In genomic region chr13:33279898-33280549, GRCh38 we compare ENCODE assay signal across 9 cellular contexts. TPM values are rescaled to one million over a fixed set of nuclear protein-coding genes. Genes with fewer than 3 reads are reported as not detected.
A peak's percentile ranks its signal among the peaks of the same experiment; 100 is the strongest.
DNase-seq lines count a peak whose midpoint lies in the region; ATAC-seq, FAIRE-seq and TF ChIP-seq lines count a peak whose summit lies in the region.
"Had no signal": no experiment of that assay in that cellular context is flagged by ENCODE, and none has a peak within 500 bp of the region (broad histone marks: within the 10 kb centered on the region; RNA-seq: fewer than 3 reads in every experiment).

No MANE protein-coding gene starts in this region.

- in situ Hi-C loops in gastrocnemius medialis (cut with MboI; ENCODE audit: low sequenced_read_pairs in 4 of 4), result loop anchor here in 1 of 4 donors (10.0 kb wide), 1 partner anchor 75 kb away; no protein-coding TSS in a partner anchor

- peak overlapping the region in 2 of 4 donors; percentile 14 to 16 for H3K4me3 ChIP-seq in gastrocnemius medialis

- no peaks in the 10 kb centered on the region for H3K9me3 Mint-ChIP-seq in activated naive CD4-positive, alpha-beta T cell treated with anti-CD3 and anti-CD28 coated beads, Interleukin-2, amount 50 U/mL, for 72 hours

- no peak overlapping the region for H3K27ac Mint-ChIP-seq in activated naive CD4-positive, alpha-beta T cell treated with anti-CD3 and anti-CD28 coated beads, Interleukin-2, amount 50 U/mL, for 72 hours

- H3K27me3 ChIP-seq in foreskin keratinocyte, result no peaks in the 10 kb centered on the region
- H3K27me3 ChIP-seq in gastrocnemius medialis, result no peaks in the 10 kb centered on the region

- peak; percentile 81 for ATAC-seq in foreskin keratinocyte
- peak; percentile 84 to 91 for ATAC-seq in gastrocnemius medialis
- no peak for ATAC-seq in HG03571 (IDR thresholded peaks at IDR 0.05; ENCODE audit: unreplicated experiment)
- no peak for ATAC-seq in activated naive CD4-positive, alpha-beta T cell treated with anti-CD3 and anti-CD28 coated beads, Interleukin-2, amount 50 U/mL, for 72 hours

- peak overlapping the region; percentile 81 for H3K27ac ChIP-seq in foreskin keratinocyte
- peak overlapping the region; percentile 77 to 88 (median 82) for H3K27ac ChIP-seq in gastrocnemius medialis

- no peaks in the 10 kb centered on the region for H3K36me3 ChIP-seq in gastrocnemius medialis

- intact Hi-C loops in gastrocnemius medialis (cut with DNase I; ENCODE audit: low total_unique reads), result loop anchor here (1.0 to 10.0 kb wide), 3 partner anchors 9 to 695 kb away; partner anchors contain the start of gene PDS5B

- peak; percentile 58 for FAIRE-seq in H54 (lab: Jason Lieb, UNC)

- H3K36me3 Mint-ChIP-seq in activated naive CD4-positive, alpha-beta T cell treated with anti-CD3 and anti-CD28 coated beads, Interleukin-2, amount 50 U/mL, for 72 hours, result no peaks in the 10 kb centered on the region

- no peak for TF ChIP-seq POLR2A in H54 (IDR thresholded peaks at IDR 0.05; ENCODE audit: low read depth, low read length)
- no peak for TF ChIP-seq POLR2A in gastrocnemius medialis (IDR thresholded peaks at IDR 0.05)

- H3K9me3 ChIP-seq in gastrocnemius medialis, result no peaks in the 10 kb centered on the region

- DNase-seq in H54 (ENCODE audit: insufficient read length, low spot score), result no peak
- peak; percentile 86 to 91 for DNase-seq in SW 1271 (lab: John Stamatoyannopoulos, UW)
- DNase-seq in foreskin keratinocyte, result peak; percentile 96 to 98
- DNase-seq in gastrocnemius medialis, result peak; percentile 47
- no peak for DNase-seq in mesenteric fat pad (ENCODE audit: low spot score)
- no peak for DNase-seq in NCI-H2227 (lab: John Stamatoyannopoulos, UW; ENCODE audit: unreplicated experiment)
- DNase-seq in activated naive CD4-positive, alpha-beta T cell treated with anti-CD3 and anti-CD28 coated beads, Interleukin-2, amount 50 U/mL, for 72 hours (ENCODE audit: low spot score in 2 of 2), result no peak
- DNase-seq: activated effector memory CD4-positive, alpha-beta T cell treated with Interleukin-2 at 50 U/mL for 16 hours had no signal

- TF ChIP-seq CTCF in foreskin keratinocyte (conservative IDR thresholded peaks at IDR 0.05) (no peak), gastrocnemius medialis (IDR thresholded peaks at IDR 0.05 in 4 of 5, conservative IDR thresholded peaks at IDR 0.05 in 1 of 5) (no peak)

- peaks cover 59% of the 10 kb centered on the region for H3K4me1 ChIP-seq in foreskin keratinocyte
- H3K4me1 ChIP-seq in gastrocnemius medialis, result peaks cover 62 to 77% of the 10 kb centered on the region in 2 donors

RNA-seq across cellular contexts. Expression of gene STARD13, which starts 5.5 kb away (rescaled TPM):
- total RNA-seq in foreskin keratinocyte, result 12.6 and 13.2 TPM in 2 replicates
- polyA plus RNA-seq in foreskin keratinocyte, result 2.3 and 3.5 TPM in 2 replicates
- total RNA-seq in gastrocnemius medialis, result 10 to 100 TPM in 2 of 4 donors, 1 to 10 TPM in 2; 7.7 to 19.3 (median 12.0) TPM
- 59.2 TPM for total RNA-seq in mesenteric fat pad
- total RNA-seq in activated naive CD4-positive, alpha-beta T cell treated with anti-CD3 and anti-CD28 coated beads, Interleukin-2, amount 50 U/mL, for 72 hours, result 1 to 10 TPM in 1 of 2 donors, under 1 TPM in 1; 0.50 to 1.3 TPM

Comparison
In these comparisons a context has a peak if more than half of its experiments do, and no peak if none do; other contexts are left out.
1. DNase-seq: peak in SW 1271 (2 of 2), foreskin keratinocyte (2 of 2) and gastrocnemius medialis (2 of 2); none in H54 (single experiment), mesenteric fat pad (single experiment), NCI-H2227 (single experiment) and activated naive CD4-positive, alpha-beta T cell treated with anti-CD3 and anti-CD28 coated beads, Interleukin-2, amount 50 U/mL, for 72 hours (0 of 2).
2. ATAC-seq: peak in foreskin keratinocyte (single experiment) and gastrocnemius medialis (2 of 2); none in HG03571 (single experiment) and activated naive CD4-positive, alpha-beta T cell treated with anti-CD3 and anti-CD28 coated beads, Interleukin-2, amount 50 U/mL, for 72 hours (0 of 2).